ENCODE assay signal across 23 cellular contexts in the genomic region with DNA sequence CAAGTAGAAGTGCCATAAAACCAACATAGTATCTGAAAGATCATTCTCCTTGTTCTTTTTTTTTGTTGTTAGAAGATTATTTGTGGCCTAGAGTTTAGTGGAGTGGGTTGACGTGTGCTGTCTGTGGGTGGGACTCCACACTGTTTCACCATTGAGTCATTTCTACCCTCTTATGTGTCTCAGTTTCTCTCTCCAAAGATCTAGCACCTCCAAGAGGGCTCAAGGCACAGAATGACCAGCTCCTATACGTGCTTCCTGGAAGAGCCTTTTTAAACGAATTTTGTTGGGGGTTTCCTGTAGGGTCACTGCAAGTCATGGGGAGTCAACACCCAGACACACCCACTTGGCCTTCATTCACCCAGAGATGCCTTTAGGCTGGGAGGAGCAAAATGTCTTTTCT.
DNase-seq lines count a peak whose midpoint lies in the region; ATAC-seq lines count a peak whose summit lies in the region.
"Had no signal": no experiment of that assay in that cellular context is flagged by ENCODE, and none has a peak within 500 bp of the region (broad histone marks: within the 10 kb centered on the region; RNA-seq: fewer than 3 reads in every experiment).

No MANE protein-coding gene starts in this region.

- H3K36me3 Mint-ChIP-seq in activated T-helper 1 cell treated with anti-CD3 and anti-CD28 coated beads, Interleukin-12 subunit alpha, Interleukin-12 subunit beta, Interleukin-2, Interleukin-4 antibody, amounts not matched to agents 30 ng/mL and 10 ng/mL and 1 ng/mL, durations not matched to agents 14 hours and 24 hours and 36 hours (ENCODE audit: low read depth) = peaks cover 9% of the 10 kb centered on the region
- H3K36me3 Mint-ChIP-seq: type B pancreatic cell had no signal

- no peaks in the 10 kb centered on the region for H3K27me3 Mint-ChIP-seq in activated T-helper 1 cell treated with anti-CD3 and anti-CD28 coated beads, Interleukin-12 subunit alpha, Interleukin-12 subunit beta, Interleukin-2, Interleukin-4 antibody, amounts not matched to agents 30 ng/mL and 10 ng/mL and 1 ng/mL, durations not matched to agents 14 hours and 24 hours and 36 hours (ENCODE audit: insufficient read depth)
- H3K27me3 Mint-ChIP-seq: dendritic cell treated with granulocyte-macrophage colony-stimulating factor and Interleukin-4, amounts not matched to agents 40 ng/mL and 50 ng/mL, for 4 days; type B pancreatic cell had no signal

- H3K9me3 Mint-ChIP-seq in activated T-helper 1 cell treated with anti-CD3 and anti-CD28 coated beads, Interleukin-12 subunit alpha, Interleukin-12 subunit beta, Interleukin-2, Interleukin-4 antibody, amounts not matched to agents 30 ng/mL and 10 ng/mL and 1 ng/mL, durations not matched to agents 14 hours and 24 hours and 36 hours = peaks cover 4% of the 10 kb centered on the region

- intact Hi-C loops in activated T-helper 1 cell treated with anti-CD3 and anti-CD28 coated beads, Interleukin-12 subunit alpha, Interleukin-12 subunit beta, Interleukin-2, Interleukin-4 antibody, amounts not matched to agents 30 ng/mL and 10 ng/mL and 1 ng/mL, durations not matched to agents 14 hours and 24 hours and 36 hours (cut with micrococcal nuclease) = loop anchor here (1.0 to 2.0 kb wide), 4 partner anchors 14 to 346 kb away; no protein-coding TSS in a partner anchor

- DNase-seq in stimulated activated CD4-positive, alpha-beta T cell treated with anti-CD3 and anti-CD28 coated beads, Interleukin-15, amount 100 ng/mL, for 24 hours = peak; percentile 12
- DNase-seq in stimulated activated CD4-positive, alpha-beta T cell treated with anti-CD3 and anti-CD28 coated beads, Interleukin-2, amount 100 ng/mL, for 48 hours = no peak
- peak; percentile 8 for DNase-seq in activated T-helper 1 cell treated with anti-CD3 and anti-CD28 coated beads, Interleukin-12 subunit alpha, Interleukin-12 subunit beta, Interleukin-2, Interleukin-4 antibody, amounts not matched to agents 30 ng/mL and 10 ng/mL and 1 ng/mL, durations not matched to agents 14 hours and 24 hours and 36 hours (ENCODE audit: low spot score)
- no peak for DNase-seq in stimulated activated naive CD8-positive, alpha-beta T cell treated with anti-CD3 and anti-CD28 coated beads, Interleukin-15, Interleukin-2, amounts not matched to agents 100 U/mL and 50 U/mL, for 24 hours
- DNase-seq in NCI-H1436 (lab: John Stamatoyannopoulos, UW) = no peak
- DNase-seq: DMS79, hippocampal formation, islet precursor cell, lower lobe of right lung, NCI-H1417 treated with DMSO at 0.1 percent for 48 hours, NCI-H2171 treated with DMSO at 0.1 percent for 48 hours, NCI-H526 treated with DMSO at 0.1 percent for 48 hours, occipital lobe, right cardiac atrium, stomach had no signal

- ATAC-seq in GM21717 (IDR thresholded peaks at IDR 0.05; ENCODE audit: unreplicated experiment) = peak; percentile 75
- peak; percentile 88 for ATAC-seq in stimulated activated naive CD8-positive, alpha-beta T cell treated with anti-CD3 and anti-CD28 coated beads, Interleukin-15, Interleukin-2, amounts not matched to agents 100 U/mL and 50 U/mL, for 24 hours
- ATAC-seq in GM18861 (IDR thresholded peaks at IDR 0.05; ENCODE audit: unreplicated experiment) = no peak
- no peak for ATAC-seq in GM21529 (IDR thresholded peaks at IDR 0.05; ENCODE audit: unreplicated experiment)
- ATAC-seq: GM23338, HepG2, lower lobe of right lung, right cardiac atrium, Right ventricle myocardium inferior had no signal

- peak overlapping the region; percentile 88 for H3K27ac Mint-ChIP-seq in activated T-helper 1 cell treated with anti-CD3 and anti-CD28 coated beads, Interleukin-12 subunit alpha, Interleukin-12 subunit beta, Interleukin-2, Interleukin-4 antibody, amounts not matched to agents 30 ng/mL and 10 ng/mL and 1 ng/mL, durations not matched to agents 14 hours and 24 hours and 36 hours
- H3K27ac Mint-ChIP-seq: dendritic cell treated with granulocyte-macrophage colony-stimulating factor and Interleukin-4, amounts not matched to agents 40 ng/mL and 50 ng/mL, for 4 days; GM23338; type B pancreatic cell had no signal

- peak overlapping the region; percentile 58 for H3K4me3 Mint-ChIP-seq in activated T-helper 1 cell treated with anti-CD3 and anti-CD28 coated beads, Interleukin-12 subunit alpha, Interleukin-12 subunit beta, Interleukin-2, Interleukin-4 antibody, amounts not matched to agents 30 ng/mL and 10 ng/mL and 1 ng/mL, durations not matched to agents 14 hours and 24 hours and 36 hours
- H3K4me3 Mint-ChIP-seq: dendritic cell treated with granulocyte-macrophage colony-stimulating factor and Interleukin-4, amounts not matched to agents 40 ng/mL and 50 ng/mL, for 4 days; GM23338; type B pancreatic cell had no signal

- peaks cover 38% of the 10 kb centered on the region for H3K4me1 Mint-ChIP-seq in activated T-helper 1 cell treated with anti-CD3 and anti-CD28 coated beads, Interleukin-12 subunit alpha, Interleukin-12 subunit beta, Interleukin-2, Interleukin-4 antibody, amounts not matched to agents 30 ng/mL and 10 ng/mL and 1 ng/mL, durations not matched to agents 14 hours and 24 hours and 36 hours (ENCODE audit: low read depth)
- H3K4me1 Mint-ChIP-seq: GM23338 had no signal

Comparison
In these comparisons a context has a peak if more than half of its experiments do, and no peak if none do; other contexts are left out.
1. DNase-seq: peak in stimulated activated CD4-positive, alpha-beta T cell treated with anti-CD3 and anti-CD28 coated beads, Interleukin-15, amount 100 ng/mL, for 24 hours (single experiment) and activated T-helper 1 cell treated with anti-CD3 and anti-CD28 coated beads, Interleukin-12 subunit alpha, Interleukin-12 subunit beta, Interleukin-2, Interleukin-4 antibody, amounts not matched to agents 30 ng/mL and 10 ng/mL and 1 ng/mL, durations not matched to agents 14 hours and 24 hours and 36 hours (single experiment); none in stimulated activated CD4-positive, alpha-beta T cell treated with anti-CD3 and anti-CD28 coated beads, Interleukin-2, amount 100 ng/mL, for 48 hours (0 of 2), stimulated activated naive CD8-positive, alpha-beta T cell treated with anti-CD3 and anti-CD28 coated beads, Interleukin-15, Interleukin-2, amounts not matched to agents 100 U/mL and 50 U/mL, for 24 hours (single experiment) and NCI-H1436 (single experiment).
2. ATAC-seq: peak in GM21717 (single experiment) and stimulated activated naive CD8-positive, alpha-beta T cell treated with anti-CD3 and anti-CD28 coated beads, Interleukin-15, Interleukin-2, amounts not matched to agents 100 U/mL and 50 U/mL, for 24 hours (single experiment); none in GM18861 (single experiment) and GM21529 (single experiment).